Comparison of ENCODE assay signal across 10 cellular contexts in the genomic region with DNA sequence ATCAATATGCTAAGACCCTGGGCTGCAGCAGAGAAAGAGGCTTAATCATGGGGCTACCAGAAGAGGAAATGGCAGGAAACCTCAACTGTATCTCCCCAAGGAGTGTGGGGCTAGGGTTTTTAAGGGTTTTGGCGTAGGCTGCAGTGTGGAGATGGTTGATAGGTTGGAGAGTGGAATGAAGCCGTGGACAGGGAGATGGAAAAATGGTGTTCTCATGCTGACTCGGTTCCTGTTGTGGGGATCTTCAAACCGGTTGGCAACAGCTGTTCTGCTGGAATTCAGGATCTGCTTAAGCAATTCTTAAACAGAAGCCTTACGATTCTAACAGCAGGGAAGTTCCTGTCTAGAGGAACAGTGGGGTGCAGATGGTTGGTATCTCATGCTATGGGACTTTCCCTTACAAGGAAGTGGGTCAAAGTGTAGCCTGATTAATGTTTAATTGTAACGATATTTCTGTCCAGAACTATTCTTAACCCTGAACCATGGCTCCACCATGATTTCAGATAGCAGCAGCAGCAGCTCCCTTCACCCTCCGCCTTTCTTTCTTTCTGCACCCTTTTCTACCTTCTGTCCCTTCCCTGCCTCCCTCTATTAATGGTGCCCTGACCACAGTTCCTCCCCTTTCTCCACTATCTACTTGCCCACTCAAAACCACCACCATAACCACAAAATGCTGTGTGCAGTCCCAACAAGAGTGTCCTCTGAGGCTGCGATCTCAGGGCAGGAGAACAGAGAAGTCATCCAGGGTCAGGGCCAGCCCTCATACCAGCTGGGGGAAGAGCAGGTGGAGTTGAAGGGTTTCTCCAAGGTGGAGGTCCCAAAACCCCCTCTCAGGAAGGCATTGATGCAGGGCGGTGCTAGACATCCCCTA. TPM values are rescaled to one million over a fixed set of nuclear protein-coding genes. Genes with fewer than 3 reads are reported as not detected.
DNase-seq lines count a peak whose midpoint lies in the region; TF ChIP-seq lines count a peak whose summit lies in the region.
"Had no signal": no experiment of that assay in that cellular context is flagged by ENCODE, and none has a peak within 500 bp of the region (broad histone marks: within the 10 kb centered on the region; RNA-seq: fewer than 3 reads in every experiment).

No MANE protein-coding gene starts in this region.

- peaks cover 49% of the 10 kb centered on the region for H3K4me1 ChIP-seq in thymus (ENCODE audit: control insufficient read depth, insufficient read depth, low read length)
- H3K4me1 ChIP-seq in vagina = peaks cover 26% of the 10 kb centered on the region
- no peaks in the 10 kb centered on the region for H3K4me1 ChIP-seq in testis

- TF ChIP-seq CTCF in choroid plexus epithelial cell (conservative IDR thresholded peaks at IDR 0.05; ENCODE audit: low read depth, low read length) (no peak), MCF 10A (IDR thresholded peaks at IDR 0.05; ENCODE audit: unreplicated experiment) (no peak), vagina (IDR thresholded peaks at IDR 0.05) (no peak), testis (IDR thresholded peaks at IDR 0.05) (no peak)

- intact Hi-C loops in activated naive CD4-positive, alpha-beta T cell treated with anti-CD3 and anti-CD28 coated beads for 36 hours (cut with micrococcal nuclease) = loop anchor here (2.0 to 10.0 kb wide), 2 partner anchors 32 to 370 kb away; a partner anchor contains a TSS
- intact Hi-C loops in MCF 10A (cut with micrococcal nuclease) = no loop called here
- intact Hi-C loops in vagina (cut with DNase I) = no loop called here
- intact Hi-C loops in testis (cut with DNase I; ENCODE audit: low total_unique reads) = no loop called here

- no peaks in the 10 kb centered on the region for H3K27me3 Mint-ChIP-seq in activated naive CD4-positive, alpha-beta T cell treated with anti-CD3 and anti-CD28 coated beads for 36 hours (ENCODE audit: low read depth)
- no peaks in the 10 kb centered on the region for H3K27me3 Mint-ChIP-seq in MCF 10A (ENCODE audit: insufficient read depth, unreplicated experiment)

- no peak overlapping the region for H3K4me3 Mint-ChIP-seq in activated naive CD4-positive, alpha-beta T cell treated with anti-CD3 and anti-CD28 coated beads for 36 hours
- H3K4me3 Mint-ChIP-seq in MCF 10A (ENCODE audit: unreplicated experiment) = no peak overlapping the region
- H3K4me3 Mint-ChIP-seq: activated T-cell treated with anti-CD3 and anti-CD28 coated beads, Interleukin-2, amount 50 U/mL, for 4 hours had no signal

- 30% methylated on average over 9 of the region's 9 CpGs for WGBS in thymus
- WGBS in testis, 2 donors = 61 to 73% methylated on average over 9 of the region's 9 CpGs

- peaks cover 51% of the 10 kb centered on the region for H3K4me1 Mint-ChIP-seq in activated naive CD4-positive, alpha-beta T cell treated with anti-CD3 and anti-CD28 coated beads for 36 hours (ENCODE audit: low read depth)
- no peaks in the 10 kb centered on the region for H3K4me1 Mint-ChIP-seq in MCF 10A (ENCODE audit: insufficient read depth, unreplicated experiment)

- DNase-seq in activated naive CD4-positive, alpha-beta T cell treated with anti-CD3 and anti-CD28 coated beads for 36 hours = no peak
- DNase-seq in activated naive CD4-positive, alpha-beta T cell treated with anti-CD3 and anti-CD28 coated beads, Interleukin-2, amount 50 U/mL, for 16 hours = no peak
- peak; percentile 47 for DNase-seq in LoVo (ENCODE audit: low spot score)
- peak; percentile 93 for DNase-seq in choroid plexus epithelial cell (ENCODE audit: low read depth)
- no peak for DNase-seq in MCF 10A (ENCODE audit: unreplicated experiment)
- DNase-seq in vagina (ENCODE audit: extremely low spot score in 2 of 2) = no peak
- no peak for DNase-seq in testis
- DNase-seq: activated T-cell treated with anti-CD3 and anti-CD28 coated beads, Interleukin-2, amount 50 U/mL, for 4 hours; EL had no signal

- H3K27me3 ChIP-seq in thymus (ENCODE audit: control insufficient read depth, insufficient read depth) (no peaks in the 10 kb centered on the region), vagina (no peaks in the 10 kb centered on the region), testis (no peaks in the 10 kb centered on the region)

- no peaks in the 10 kb centered on the region for H3K36me3 Mint-ChIP-seq in activated naive CD4-positive, alpha-beta T cell treated with anti-CD3 and anti-CD28 coated beads for 36 hours (ENCODE audit: low read depth)
- H3K36me3 Mint-ChIP-seq in MCF 10A (ENCODE audit: insufficient read depth, unreplicated experiment) = no peaks in the 10 kb centered on the region

- H3K36me3 ChIP-seq in thymus (ENCODE audit: control insufficient read depth, insufficient read depth) (no peaks in the 10 kb centered on the region), vagina (no peaks in the 10 kb centered on the region), testis (ENCODE audit: low read depth, missing control alignments) (no peaks in the 10 kb centered on the region)

- CTCF ChIA-PET in activated naive CD4-positive, alpha-beta T cell treated with anti-CD3 and anti-CD28 coated beads for 36 hours (lab: Charles Lee) = interaction anchor here (0.8 kb wide), 1 partner anchor 15 kb away, joined by 3 read pairs; no protein-coding TSS in a partner anchor
- CTCF ChIA-PET in MCF 10A (lab: Yijun Ruan, JAX) = interaction anchor here (0.6 kb wide), 1 partner anchor 1258 kb away, joined by 3 read pairs; no protein-coding TSS in a partner anchor

- TF ChIP-seq POLR2A in vagina (IDR thresholded peaks at IDR 0.05) (no peak), testis (IDR thresholded peaks at IDR 0.05) (no peak)

- peak overlapping the region; percentile 48 for H3K27ac ChIP-seq in thymus (ENCODE audit: low read depth)
- H3K27ac ChIP-seq in vagina = no peak overlapping the region
- no peak overlapping the region for H3K27ac ChIP-seq in testis

- no TSS peak for BruUV-seq in MCF 10A (replicated peaks; lab: Mats Ljungman, UMichigan)

- POLR2A ChIA-PET in MCF 10A (lab: Yijun Ruan, JAX) = no interaction called here

- H3K4me3 ChIP-seq in choroid plexus epithelial cell (ENCODE audit: low read depth, low read length) (no peak overlapping the region), thymus (ENCODE audit: low read length) (no peak overlapping the region), vagina (no peak overlapping the region), testis (no peak overlapping the region)

- no peaks in the 10 kb centered on the region for H3K9me3 Mint-ChIP-seq in activated naive CD4-positive, alpha-beta T cell treated with anti-CD3 and anti-CD28 coated beads for 36 hours
- no peaks in the 10 kb centered on the region for H3K9me3 Mint-ChIP-seq in MCF 10A (ENCODE audit: unreplicated experiment)
- H3K9me3 Mint-ChIP-seq: activated T-cell treated with anti-CD3 and anti-CD28 coated beads, Interleukin-2, amount 50 U/mL, for 4 hours had no signal

- H3K9me3 ChIP-seq in thymus (ENCODE audit: control insufficient read depth) (no peaks in the 10 kb centered on the region), vagina (no peaks in the 10 kb centered on the region), testis (no peaks in the 10 kb centered on the region)

- peak overlapping the region; percentile 0 for H3K27ac Mint-ChIP-seq in activated naive CD4-positive, alpha-beta T cell treated with anti-CD3 and anti-CD28 coated beads for 36 hours
- H3K27ac Mint-ChIP-seq in MCF 10A (ENCODE audit: low read depth, unreplicated experiment) = no peak overlapping the region

RNA-seq across cellular contexts. Expression of a gene that starts 30.8 kb away (rescaled TPM):
- total RNA-seq in activated naive CD4-positive, alpha-beta T cell treated with anti-CD3 and anti-CD28 coated beads for 36 hours = under 1 TPM in 1 of 2 experiments, not detected in 1; 0.22 TPM
- polyA plus RNA-seq in thymus (2.4 TPM), testis (ENCODE audit: insufficient read depth, low read depth, low replicate concordance) (59.6 TPM)
- total RNA-seq in MCF 10A (2022) (0.51 and 0.52 TPM in 2 replicates), vagina (not detected), testis (10 to 100 TPM; 10.4 to 20.8 TPM)
- total RNA-seq: activated T-cell treated with anti-CD3 and anti-CD28 coated beads, Interleukin-2, amount 50 U/mL, for 4 hours had no signal

RNA-seq across cellular contexts. Expression of a gene that starts 48.4 kb away (rescaled TPM):
- total RNA-seq in activated naive CD4-positive, alpha-beta T cell treated with anti-CD3 and anti-CD28 coated beads for 36 hours = 10 to 100 TPM; 18.4 to 18.7 TPM
- 9.2 TPM for polyA plus RNA-seq in thymus
- 4.9 and 7.6 TPM in 2 replicates for total RNA-seq in MCF 10A (2022)
- total RNA-seq in vagina = 11.8 TPM
- 10 to 100 TPM; 22.6 to 24.3 TPM for total RNA-seq in testis
- 48.3 TPM for polyA plus RNA-seq in testis (ENCODE audit: insufficient read depth, low read depth, low replicate concordance)

Comparison
In these comparisons a context has a peak if more than half of its experiments do, and no peak if none do; other contexts are left out.
1. DNase-seq: peak in LoVo (single experiment) and choroid plexus epithelial cell (single experiment); none in activated naive CD4-positive, alpha-beta T cell treated with anti-CD3 and anti-CD28 coated beads for 36 hours (single experiment), activated naive CD4-positive, alpha-beta T cell treated with anti-CD3 and anti-CD28 coated beads, Interleukin-2, amount 50 U/mL, for 16 hours (single experiment), MCF 10A (single experiment), vagina (0 of 2) and testis (single experiment).